In the genomic region with DNA sequence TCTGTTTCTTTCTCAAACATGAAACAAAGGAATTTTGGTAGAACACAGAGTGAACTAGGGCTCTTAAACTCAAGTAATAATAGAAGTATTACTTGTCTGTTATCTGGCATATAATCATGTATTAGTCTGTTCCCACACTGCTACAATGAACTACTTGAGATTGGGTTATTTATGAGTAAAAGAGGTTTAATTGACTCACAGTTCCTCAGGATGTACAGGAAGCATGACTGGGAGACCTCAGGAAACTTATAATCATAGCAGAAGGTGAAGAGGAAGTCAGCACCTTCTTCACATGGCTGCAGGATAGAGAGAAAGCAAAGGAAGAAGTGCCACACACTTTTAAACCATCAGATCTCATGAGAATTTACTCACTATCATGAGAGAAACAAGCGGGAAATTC, we compare ENCODE assay signal across 19 cellular contexts.
DNase-seq lines count a peak whose midpoint lies in the region; ATAC-seq and TF ChIP-seq lines count a peak whose summit lies in the region.
"Had no signal": no experiment of that assay in that cellular context is flagged by ENCODE, and none has a peak within 500 bp of the region (broad histone marks: within the 10 kb centered on the region; RNA-seq: fewer than 3 reads in every experiment).

No MANE protein-coding gene starts in this region.

- H3K27ac ChIP-seq in CD8-positive, alpha-beta T cell (ENCODE audit: low read depth, low read length) = no peak overlapping the region
- no peak overlapping the region for H3K27ac ChIP-seq in naive thymus-derived CD4-positive, alpha-beta T cell (ENCODE audit: low read depth, low read length)
- H3K27ac ChIP-seq: BLaER1, PC-9, RWPE1 had no signal

- H3K36me3 ChIP-seq in CD8-positive, alpha-beta T cell (ENCODE audit: insufficient read depth, low read length) = no peaks in the 10 kb centered on the region
- no peaks in the 10 kb centered on the region for H3K36me3 ChIP-seq in naive thymus-derived CD4-positive, alpha-beta T cell (ENCODE audit: control insufficient read depth in 2 of 3, insufficient read depth in 3 of 3, low read length in 3 of 3)
- H3K36me3 ChIP-seq: MG63 had no signal

- peak overlapping the region; percentile 22 for H3K27ac Mint-ChIP-seq in activated CD8-positive, alpha-beta memory T cell treated with anti-CD3 and anti-CD28 coated beads, Interleukin-2, amount 10 ng/mL, durations not matched to agents 7 days and 5 days
- peak overlapping the region; percentile 33 for H3K27ac Mint-ChIP-seq in CD8-positive, alpha-beta T cell
- peak overlapping the region; percentile 88 for H3K27ac Mint-ChIP-seq in activated T-helper 17 cell treated with anti-CD3 and anti-CD28 coated beads, Interleukin-2, amount 50 U/mL, for 72 hours
- peak overlapping the region; percentile 25 to 97 (median 76) for H3K27ac Mint-ChIP-seq in naive thymus-derived CD4-positive, alpha-beta T cell
- no peak overlapping the region for H3K27ac Mint-ChIP-seq in WTC11

- H3K9me3 ChIP-seq in CD8-positive, alpha-beta T cell (ENCODE audit: low read length) = peaks cover 16% of the 10 kb centered on the region
- H3K9me3 ChIP-seq in naive thymus-derived CD4-positive, alpha-beta T cell (ENCODE audit: control insufficient read depth in 2 of 3, low read length in 3 of 3) = peaks cover 0 to 23% (median 16%) of the 10 kb centered on the region in 3 experiments

- no peaks in the 10 kb centered on the region for H3K27me3 ChIP-seq in CD8-positive, alpha-beta T cell (ENCODE audit: insufficient read depth, low read length)
- no peaks in the 10 kb centered on the region for H3K27me3 ChIP-seq in naive thymus-derived CD4-positive, alpha-beta T cell (ENCODE audit: control insufficient read depth in 2 of 2, insufficient read depth in 2 of 2, low read length in 2 of 2)
- H3K27me3 ChIP-seq: BLaER1, MG63 had no signal

- no peak overlapping the region for H3K4me3 ChIP-seq in CD8-positive, alpha-beta T cell (ENCODE audit: low read depth, low read length)
- no peak overlapping the region for H3K4me3 ChIP-seq in naive thymus-derived CD4-positive, alpha-beta T cell (ENCODE audit: low read length)
- H3K4me3 ChIP-seq: BLaER1, MG63, PC-9 had no signal

- H3K4me3 Mint-ChIP-seq in activated CD8-positive, alpha-beta memory T cell treated with anti-CD3 and anti-CD28 coated beads, Interleukin-2, amount 10 ng/mL, durations not matched to agents 7 days and 5 days = no peak overlapping the region
- H3K4me3 Mint-ChIP-seq in CD8-positive, alpha-beta T cell = no peak overlapping the region
- H3K4me3 Mint-ChIP-seq in activated T-helper 17 cell treated with anti-CD3 and anti-CD28 coated beads, Interleukin-2, amount 50 U/mL, for 72 hours = peak overlapping the region; percentile 67
- H3K4me3 Mint-ChIP-seq in naive thymus-derived CD4-positive, alpha-beta T cell = peak overlapping the region in 3 of 10 donors; percentile 26 to 55 (median 45)
- no peak overlapping the region for H3K4me3 Mint-ChIP-seq in WTC11

- no peak for ATAC-seq in activated CD8-positive, alpha-beta memory T cell treated with anti-CD3 and anti-CD28 coated beads, Interleukin-2, amount 10 ng/mL, durations not matched to agents 7 days and 5 days
- ATAC-seq in CD8-positive, alpha-beta T cell = no peak
- ATAC-seq in activated T-helper 17 cell treated with anti-CD3 and anti-CD28 coated beads, Interleukin-2, amount 50 U/mL, for 72 hours (replicated peaks) = peak; percentile 33
- no peak for ATAC-seq in naive thymus-derived CD4-positive, alpha-beta T cell
- no peak for ATAC-seq in WTC11

- intact Hi-C loops in CD8-positive, alpha-beta T cell (cut with DNase I, micrococcal nuclease) = no loop called here
- intact Hi-C loops in naive thymus-derived CD4-positive, alpha-beta T cell (cut with micrococcal nuclease) = no loop called here

- peaks cover 66% of the 10 kb centered on the region for H3K4me1 Mint-ChIP-seq in activated CD8-positive, alpha-beta memory T cell treated with anti-CD3 and anti-CD28 coated beads, Interleukin-2, amount 10 ng/mL, durations not matched to agents 7 days and 5 days
- peaks cover 75% of the 10 kb centered on the region for H3K4me1 Mint-ChIP-seq in CD8-positive, alpha-beta T cell (ENCODE audit: low read depth)
- peaks cover 52% of the 10 kb centered on the region for H3K4me1 Mint-ChIP-seq in activated T-helper 17 cell treated with anti-CD3 and anti-CD28 coated beads, Interleukin-2, amount 50 U/mL, for 72 hours
- peaks cover 55 to 91% (median 89%) of the 10 kb centered on the region in 7 donors for H3K4me1 Mint-ChIP-seq in naive thymus-derived CD4-positive, alpha-beta T cell
- no peaks in the 10 kb centered on the region for H3K4me1 Mint-ChIP-seq in WTC11

- DNase-seq in activated CD8-positive, alpha-beta memory T cell treated with anti-CD3 and anti-CD28 coated beads, Interleukin-2, amount 10 ng/mL, durations not matched to agents 7 days and 5 days = no peak
- DNase-seq in activated CD8-positive, alpha-beta memory T cell treated with anti-CD3 and anti-CD28 coated beads, Interleukin-2, amount 50 U/mL, for 48 hours = no peak
- DNase-seq in CD8-positive, alpha-beta T cell = no peak
- DNase-seq in naive thymus-derived CD4-positive, alpha-beta T cell = no peak
- DNase-seq in effector CD8-positive, alpha-beta T cell (lab: John Stamatoyannopoulos, UW) = no peak
- DNase-seq in SKM-1 (lab: John Stamatoyannopoulos, UW; ENCODE audit: unreplicated experiment) (no peak), WTC11 (ENCODE audit: low spot score) (no peak)
- DNase-seq: DMS79, Kasumi-1, MG63, NCI-H1048, NCI-H1436, NCI-H2029, NCI-H2171, NCI-H526, PC-9 had no signal

- no peak for TF ChIP-seq CTCF in CD8-positive, alpha-beta T cell (IDR thresholded peaks at IDR 0.05)
- TF ChIP-seq CTCF in WTC11 (IDR thresholded peaks at IDR 0.05) = no peak

- no peaks in the 10 kb centered on the region for H3K27me3 Mint-ChIP-seq in activated CD8-positive, alpha-beta memory T cell treated with anti-CD3 and anti-CD28 coated beads, Interleukin-2, amount 10 ng/mL, durations not matched to agents 7 days and 5 days
- H3K27me3 Mint-ChIP-seq in CD8-positive, alpha-beta T cell (ENCODE audit: low read depth) = no peaks in the 10 kb centered on the region
- no peaks in the 10 kb centered on the region for H3K27me3 Mint-ChIP-seq in activated T-helper 17 cell treated with anti-CD3 and anti-CD28 coated beads, Interleukin-2, amount 50 U/mL, for 72 hours
- no peaks in the 10 kb centered on the region for H3K27me3 Mint-ChIP-seq in naive thymus-derived CD4-positive, alpha-beta T cell
- peaks cover 4% of the 10 kb centered on the region; the same call in 1 of the 2 replicates for H3K27me3 Mint-ChIP-seq in WTC11 (ENCODE audit: low read depth)

- H3K9me3 Mint-ChIP-seq in activated CD8-positive, alpha-beta memory T cell treated with anti-CD3 and anti-CD28 coated beads, Interleukin-2, amount 10 ng/mL, durations not matched to agents 7 days and 5 days (ENCODE audit: low read depth) = peaks cover 29% of the 10 kb centered on the region
- H3K9me3 Mint-ChIP-seq in CD8-positive, alpha-beta T cell = peaks cover 20% of the 10 kb centered on the region
- H3K9me3 Mint-ChIP-seq in activated T-helper 17 cell treated with anti-CD3 and anti-CD28 coated beads, Interleukin-2, amount 50 U/mL, for 72 hours = peaks cover 21% of the 10 kb centered on the region
- peaks cover 14 to 44% (median 28%) of the 10 kb centered on the region in 11 donors for H3K9me3 Mint-ChIP-seq in naive thymus-derived CD4-positive, alpha-beta T cell
- peaks cover 39% of the 10 kb centered on the region for H3K9me3 Mint-ChIP-seq in WTC11

- CTCF ChIA-PET in activated CD8-positive, alpha-beta memory T cell treated with anti-CD3 and anti-CD28 coated beads, Interleukin-2, amount 10 ng/mL, durations not matched to agents 7 days and 5 days (lab: Charles Lee) = interaction anchor here (1.8 to 3.1 kb wide), 2 partner anchors 10 to 11 kb away, joined by 4 to 8 read pairs; no protein-coding TSS in a partner anchor
- CTCF ChIA-PET in CD8-positive, alpha-beta T cell (lab: Charles Lee) = interaction anchor here (1.1 to 1.6 kb wide), 2 partner anchors 11 to 318 kb away, joined by 3 to 5 read pairs; no protein-coding TSS in a partner anchor
- CTCF ChIA-PET in naive thymus-derived CD4-positive, alpha-beta T cell (lab: Charles Lee) = interaction anchor here (0.8 to 1.5 kb wide), 2 partner anchors 9 to 246 kb away, joined by 3 to 5 read pairs; no protein-coding TSS in a partner anchor
- CTCF ChIA-PET in WTC11 (lab: Charles Lee) = no interaction called here

- POLR2A ChIA-PET in CD8-positive, alpha-beta T cell (lab: Charles Lee) = interaction anchor here (1.3 to 2.6 kb wide), 2 partner anchors 10 to 205 kb away, joined by 3 to 9 read pairs; no protein-coding TSS in a partner anchor
- POLR2A ChIA-PET in naive thymus-derived CD4-positive, alpha-beta T cell (lab: Charles Lee) = interaction anchor here (0.5 to 0.8 kb wide), 4 partner anchors 9 to 312 kb away, joined by 3 to 4 read pairs (median 4); no protein-coding TSS in a partner anchor
- POLR2A ChIA-PET in WTC11 (lab: Charles Lee) = no interaction called here

- peaks cover 54% of the 10 kb centered on the region for H3K4me1 ChIP-seq in CD8-positive, alpha-beta T cell (ENCODE audit: insufficient read depth, low read length)
- peaks cover 33 to 59% of the 10 kb centered on the region in 2 donors for H3K4me1 ChIP-seq in naive thymus-derived CD4-positive, alpha-beta T cell (ENCODE audit: control insufficient read depth in 2 of 2, insufficient read depth in 2 of 2, low read length in 2 of 2)
- H3K4me1 ChIP-seq: BLaER1 had no signal

- peaks cover 60% of the 10 kb centered on the region for H3K36me3 Mint-ChIP-seq in activated CD8-positive, alpha-beta memory T cell treated with anti-CD3 and anti-CD28 coated beads, Interleukin-2, amount 10 ng/mL, durations not matched to agents 7 days and 5 days
- peaks cover 25% of the 10 kb centered on the region for H3K36me3 Mint-ChIP-seq in CD8-positive, alpha-beta T cell
- peaks cover 16% of the 10 kb centered on the region for H3K36me3 Mint-ChIP-seq in activated T-helper 17 cell treated with anti-CD3 and anti-CD28 coated beads, Interleukin-2, amount 50 U/mL, for 72 hours (ENCODE audit: low read depth)
- H3K36me3 Mint-ChIP-seq in naive thymus-derived CD4-positive, alpha-beta T cell = peaks cover 18 to 65% (median 23%) of the 10 kb centered on the region in 5 donors
- peaks cover 20% of the 10 kb centered on the region for H3K36me3 Mint-ChIP-seq in WTC11

TF ChIP-seq in WTC11, 78 proteins besides CTCF, POLR2A, EP300 and RAD21 (continues in another document):
- TF ChIP-seq ETV6 (CRISPR knock-in tag; IDR thresholded peaks at IDR 0.05) = no peak
